In the genomic region with DNA sequence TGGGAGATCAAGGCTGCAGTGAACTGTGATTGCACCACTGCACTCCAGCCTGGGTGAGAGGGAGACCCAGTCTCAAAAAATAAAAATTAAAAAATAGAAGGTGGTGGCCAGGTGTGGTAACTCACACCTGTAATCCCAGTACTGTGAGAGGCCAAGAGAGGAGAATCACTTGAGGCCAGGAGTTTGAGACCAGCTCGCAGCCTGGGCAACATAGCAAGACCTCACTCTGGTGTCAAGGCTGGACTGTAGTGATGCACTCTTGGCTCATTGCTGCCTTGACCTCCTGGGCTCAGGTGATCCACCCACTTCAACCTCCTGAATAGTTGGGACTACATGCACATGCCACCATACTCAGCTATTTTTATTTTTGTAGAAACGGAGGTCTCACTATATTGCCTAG, we compare ENCODE assay signal across 20 cellular contexts. TPM values are rescaled to one million over a fixed set of nuclear protein-coding genes. Genes with fewer than 3 reads are reported as not detected.
DNase-seq lines count a peak whose midpoint lies in the region; ATAC-seq, FAIRE-seq and TF ChIP-seq lines count a peak whose summit lies in the region.
"Had no signal": no experiment of that assay in that cellular context is flagged by ENCODE, and none has a peak within 500 bp of the region (broad histone marks: within the 10 kb centered on the region; RNA-seq: fewer than 3 reads in every experiment).

No MANE protein-coding gene starts in this region.

- peak overlapping the region; percentile 91 for H3K27ac Mint-ChIP-seq in CD4-positive, alpha-beta T cell
- peak overlapping the region; percentile 76 for H3K27ac Mint-ChIP-seq in dendritic cell treated with granulocyte-macrophage colony-stimulating factor and Interleukin-4, amounts not matched to agents 40 ng/mL and 50 ng/mL, for 4 days

- POLR2A ChIA-PET in CD4-positive, alpha-beta T cell (lab: Charles Lee): interaction anchor here (0.7 to 7.5 kb wide), 9 partner anchors 11 to 487 kb away, joined by 3 to 77 read pairs (median 8); partner anchors contain the start of genes CCT6B, LIG3, RFFL and SLFN12L

- H3K36me3 ChIP-seq in pancreas (no peaks in the 10 kb centered on the region), breast epithelium (no peaks in the 10 kb centered on the region)
- H3K36me3 ChIP-seq: adrenal gland, ovary, sigmoid colon, suprapubic skin had no signal

- peak; percentile 48 for FAIRE-seq in GM12892 (lab: Jason Lieb, UNC)
- FAIRE-seq in pancreas (lab: Jason Lieb, UNC): no peak
- FAIRE-seq: G401.6 had no signal

- TF ChIP-seq POLR2A in GM12892 (IDR thresholded peaks at IDR 0.05; ENCODE audit: low read depth, low read length): no peak
- TF ChIP-seq POLR2A in breast epithelium (IDR thresholded peaks at IDR 0.05): no peak

- intact Hi-C loops in CD4-positive, alpha-beta T cell (cut with DNase I, micrococcal nuclease): loop anchor here in 1 of 2 experiments (5.0 kb wide), 1 partner anchor 37 kb away; no protein-coding TSS in a partner anchor
- intact Hi-C loops in dendritic cell treated with granulocyte-macrophage colony-stimulating factor and Interleukin-4, amounts not matched to agents 40 ng/mL and 50 ng/mL, for 4 days (cut with micrococcal nuclease): loop anchor here (5.0 kb wide), 1 partner anchor 37 kb away; no protein-coding TSS in a partner anchor
- intact Hi-C loops in pancreas (cut with DNase I): no loop called here
- intact Hi-C loops in breast epithelium (cut with DNase I; ENCODE audit: low total_unique reads): no loop called here

- DNase-seq in CD4-positive, alpha-beta T cell: no peak
- DNase-seq in GM12892 (ENCODE audit: insufficient read length) (no peak), pancreas (no peak), breast epithelium (ENCODE audit: low spot score in 2 of 2) (no peak), HK-2 (ENCODE audit: unreplicated experiment) (no peak)
- DNase-seq: adrenal gland; AML-193; effector CD8-positive, alpha-beta T cell; HCEC 1CT; KBM-7; left ventricle myocardium superior; NCI-H1092; NCI-H526 treated with DMSO at 0.1 percent for 48 hours; ovary; sigmoid colon; T-helper 9 cell had no signal

- WGBS in pancreas, 2 donors: 88 to 95% methylated on average over 2 of the region's 2 CpGs

- no peaks in the 10 kb centered on the region for H3K27me3 ChIP-seq in CD4-positive, alpha-beta T cell (ENCODE audit: control insufficient read depth, insufficient read depth, low read length)
- H3K27me3 ChIP-seq in pancreas (no peaks in the 10 kb centered on the region), breast epithelium (no peaks in the 10 kb centered on the region)
- H3K27me3 ChIP-seq: adrenal gland, ovary, sigmoid colon, suprapubic skin had no signal

- no peak overlapping the region for H3K4me3 ChIP-seq in pancreas
- H3K4me3 ChIP-seq in breast epithelium: no peak overlapping the region
- H3K4me3 ChIP-seq: adrenal gland, ovary, sigmoid colon, suprapubic skin had no signal

- no peaks in the 10 kb centered on the region for H3K9me3 ChIP-seq in CD4-positive, alpha-beta T cell (ENCODE audit: control insufficient read depth, low read length)
- H3K9me3 ChIP-seq in pancreas: no peaks in the 10 kb centered on the region
- no peaks in the 10 kb centered on the region for H3K9me3 ChIP-seq in breast epithelium
- H3K9me3 ChIP-seq: adrenal gland, ovary, sigmoid colon, suprapubic skin had no signal

- H3K4me3 Mint-ChIP-seq in CD4-positive, alpha-beta T cell: no peak overlapping the region
- H3K4me3 Mint-ChIP-seq in dendritic cell treated with granulocyte-macrophage colony-stimulating factor and Interleukin-4, amounts not matched to agents 40 ng/mL and 50 ng/mL, for 4 days: no peak overlapping the region

- H3K4me1 ChIP-seq in pancreas (peaks cover 47 to 74% (median 58%) of the 10 kb centered on the region in 3 donors), breast epithelium (peaks cover 0 to 11% of the 10 kb centered on the region in 2 donors)

- CTCF ChIA-PET in CD4-positive, alpha-beta T cell (lab: Charles Lee): interaction anchor here (1.6 to 3.1 kb wide), 3 partner anchors 14 to 39 kb away, joined by 3 to 11 read pairs (median 9); partner anchors contain the start of gene RFFL

- peaks cover 12% of the 10 kb centered on the region for H3K36me3 Mint-ChIP-seq in CD4-positive, alpha-beta T cell (ENCODE audit: low read depth)
- H3K36me3 Mint-ChIP-seq in dendritic cell treated with granulocyte-macrophage colony-stimulating factor and Interleukin-4, amounts not matched to agents 40 ng/mL and 50 ng/mL, for 4 days (ENCODE audit: low read depth): peaks cover 23% of the 10 kb centered on the region

- TF ChIP-seq CTCF in CD4-positive, alpha-beta T cell (IDR thresholded peaks at IDR 0.05): no peak
- no peak for TF ChIP-seq CTCF in pancreas (IDR thresholded peaks at IDR 0.05)
- no peak for TF ChIP-seq CTCF in breast epithelium (IDR thresholded peaks at IDR 0.05)

- no peaks in the 10 kb centered on the region for H3K27me3 Mint-ChIP-seq in CD4-positive, alpha-beta T cell
- H3K27me3 Mint-ChIP-seq in dendritic cell treated with granulocyte-macrophage colony-stimulating factor and Interleukin-4, amounts not matched to agents 40 ng/mL and 50 ng/mL, for 4 days: no peaks in the 10 kb centered on the region

- peak overlapping the region; percentile 85 for H3K27ac ChIP-seq in CD4-positive, alpha-beta T cell (ENCODE audit: low read depth, low read length)
- H3K27ac ChIP-seq in pancreas (peak overlapping the region in 3 of 4 donors; percentile 17 to 85 (median 76)), breast epithelium (no peak overlapping the region)
- H3K27ac ChIP-seq: ovary, suprapubic skin had no signal

- peaks cover 77% of the 10 kb centered on the region for H3K4me1 Mint-ChIP-seq in CD4-positive, alpha-beta T cell (ENCODE audit: low read depth)
- peaks cover 74% of the 10 kb centered on the region for H3K4me1 Mint-ChIP-seq in dendritic cell treated with granulocyte-macrophage colony-stimulating factor and Interleukin-4, amounts not matched to agents 40 ng/mL and 50 ng/mL, for 4 days (ENCODE audit: low read depth)

- H3K9me3 Mint-ChIP-seq in CD4-positive, alpha-beta T cell: no peaks in the 10 kb centered on the region
- H3K9me3 Mint-ChIP-seq in dendritic cell treated with granulocyte-macrophage colony-stimulating factor and Interleukin-4, amounts not matched to agents 40 ng/mL and 50 ng/mL, for 4 days: no peaks in the 10 kb centered on the region

- ATAC-seq in CD4-positive, alpha-beta T cell (ENCODE audit: poor library complexity): no peak
- ATAC-seq in pancreas (no peak), GM18870 (IDR thresholded peaks at IDR 0.05; ENCODE audit: unreplicated experiment) (no peak)
- ATAC-seq: left ventricle myocardium superior had no signal

RNA-seq across cellular contexts. Expression of gene RFFL, which starts 13.3 kb away (rescaled TPM):
- 10 to 100 TPM; 57.8 to 66.1 TPM for total RNA-seq in CD4-positive, alpha-beta T cell
- polyA plus RNA-seq in GM12892 (2012; ENCODE audit: missing spikeins): 35.4 TPM
- total RNA-seq in pancreas: 10 to 100 TPM; 12.9 to 24.4 (median 17.4) TPM
- 1 to 10 TPM; 3.6 to 5.9 TPM for polyA plus RNA-seq in pancreas
- 10 to 100 TPM; 13.8 to 27.5 (median 19.4) TPM for total RNA-seq in breast epithelium

Comparison
In these comparisons a context has a peak if more than half of its experiments do, and no peak if none do; other contexts are left out.
1. H3K27ac ChIP-seq: peak in CD4-positive, alpha-beta T cell (single experiment) and pancreas (3 of 4); none in breast epithelium (0 of 2).